ENCODE assay signal across 26 cellular contexts in genomic region chr19:10109528-10109927, GRCh38. TPM values are rescaled to one million over a fixed set of nuclear protein-coding genes. Genes with fewer than 3 reads are reported as not detected.
DNase-seq lines count a peak whose midpoint lies in the region; ATAC-seq and TF ChIP-seq lines count a peak whose summit lies in the region.
"Had no signal": no experiment of that assay in that cellular context is flagged by ENCODE, and none has a peak within 500 bp of the region (broad histone marks: within the 10 kb centered on the region; RNA-seq: fewer than 3 reads in every experiment).

No MANE protein-coding gene starts in this region.

- H3K27ac ChIP-seq in left lung, result no peak overlapping the region
- H3K27ac ChIP-seq: psoas muscle, tibial artery, VCaP had no signal

- no peaks in the 10 kb centered on the region for H3K27me3 ChIP-seq in left lung
- H3K27me3 ChIP-seq: tibial artery had no signal

- H3K36me3 ChIP-seq in left lung, result peaks cover 0 to 64% of the 10 kb centered on the region in 2 donors

- no peak overlapping the region for H3K4me3 Mint-ChIP-seq in activated B cell treated with CpG ODN at 0.5 μM for 24 hours
- H3K4me3 Mint-ChIP-seq in central memory CD8-positive, alpha-beta T cell, result peak overlapping the region; percentile 85
- peak overlapping the region; percentile 91 for H3K4me3 Mint-ChIP-seq in stimulated activated effector memory CD8-positive, alpha-beta T cell treated with anti-CD3 and anti-CD28 coated beads, Interleukin-12 subunit alpha, Interleukin-12 subunit beta, amount 100 ng/mL, for 72 hours
- H3K4me3 Mint-ChIP-seq: CD8-positive, alpha-beta T cell; H9 had no signal

- no peak for DNase-seq in activated naive CD4-positive, alpha-beta T cell treated with anti-CD3 and anti-CD28 coated beads, Interleukin-2, amount 50 U/mL, for 72 hours (ENCODE audit: low spot score in 2 of 2)
- DNase-seq in activated naive CD4-positive, alpha-beta T cell (lab: John Stamatoyannopoulos, UW), result no peak
- DNase-seq in activated B cell treated with CpG ODN at 0.5 μM for 24 hours (no peak), left lung (no peak), NCI-H82 (lab: John Stamatoyannopoulos, UW) (no peak)
- DNase-seq in central memory CD8-positive, alpha-beta T cell (ENCODE audit: low spot score in 2 of 2), result no peak
- no peak for DNase-seq in stimulated activated effector memory CD8-positive, alpha-beta T cell treated with anti-CD3 and anti-CD28 coated beads, Interleukin-12 subunit alpha, Interleukin-12 subunit beta, amount 100 ng/mL, for 72 hours (ENCODE audit: low spot score in 2 of 2)
- DNase-seq: activated CD4-positive, alpha-beta T cell treated with anti-CD3 and anti-CD28 coated beads, Interleukin-2, amount 50 U/mL, for 48 hours; anterior cingulate cortex; caudate nucleus; CD8-positive, alpha-beta T cell; H9; head of caudate nucleus; IMR-90; left cardiac atrium; mesendoderm; naive thymus-derived CD4-positive, alpha-beta T cell; NCI-H1436 treated with DMSO at 0.1 percent for 48 hours; NCI-H524; stimulated activated CD4-positive, alpha-beta T cell treated with anti-CD3 and anti-CD28 coated beads, Interleukin-1b, Interleukin-23, amount 100 ng/mL, for 48 hours; stimulated activated naive CD4-positive, alpha-beta T cell; tibial artery had no signal

- intact Hi-C loops in activated B cell treated with CpG ODN at 0.5 μM for 24 hours (cut with micrococcal nuclease), result loop anchor here (10.0 kb wide), 3 partner anchors 85 to 765 kb away; partner anchors contain the start of genes CARM1, DNMT1 and PDE4A
- intact Hi-C loops in left lung (cut with DNase I), result no loop called here

- no peaks in the 10 kb centered on the region for H3K9me3 ChIP-seq in left lung
- H3K9me3 ChIP-seq: psoas muscle, tibial artery had no signal

- TF ChIP-seq CTCF in activated B cell treated with CpG ODN at 0.5 μM for 24 hours (IDR thresholded peaks at IDR 0.05) (no peak), left lung (IDR thresholded peaks at IDR 0.05) (no peak)

- H3K9me3 Mint-ChIP-seq in activated naive CD4-positive, alpha-beta T cell treated with anti-CD3 and anti-CD28 coated beads, Interleukin-2, amount 50 U/mL, for 72 hours, result no peaks in the 10 kb centered on the region
- no peaks in the 10 kb centered on the region for H3K9me3 Mint-ChIP-seq in activated B cell treated with CpG ODN at 0.5 μM for 24 hours
- no peaks in the 10 kb centered on the region for H3K9me3 Mint-ChIP-seq in central memory CD8-positive, alpha-beta T cell
- H3K9me3 Mint-ChIP-seq in stimulated activated effector memory CD8-positive, alpha-beta T cell treated with anti-CD3 and anti-CD28 coated beads, Interleukin-12 subunit alpha, Interleukin-12 subunit beta, amount 100 ng/mL, for 72 hours, result no peaks in the 10 kb centered on the region
- H3K9me3 Mint-ChIP-seq: CD8-positive, alpha-beta T cell; H9 had no signal

- H3K27ac Mint-ChIP-seq in activated naive CD4-positive, alpha-beta T cell treated with anti-CD3 and anti-CD28 coated beads, Interleukin-2, amount 50 U/mL, for 72 hours, result peak overlapping the region; percentile 85 to 93
- H3K27ac Mint-ChIP-seq in activated B cell treated with CpG ODN at 0.5 μM for 24 hours, result peak overlapping the region; percentile 35
- peak overlapping the region; percentile 99 for H3K27ac Mint-ChIP-seq in central memory CD8-positive, alpha-beta T cell (ENCODE audit: low read depth)
- H3K27ac Mint-ChIP-seq in stimulated activated effector memory CD8-positive, alpha-beta T cell treated with anti-CD3 and anti-CD28 coated beads, Interleukin-12 subunit alpha, Interleukin-12 subunit beta, amount 100 ng/mL, for 72 hours, result peak overlapping the region; percentile 94
- H3K27ac Mint-ChIP-seq: CD8-positive, alpha-beta T cell; H9 had no signal

- H3K27me3 Mint-ChIP-seq in activated B cell treated with CpG ODN at 0.5 μM for 24 hours, result no peaks in the 10 kb centered on the region
- H3K27me3 Mint-ChIP-seq in central memory CD8-positive, alpha-beta T cell, result no peaks in the 10 kb centered on the region
- H3K27me3 Mint-ChIP-seq: naive thymus-derived CD4-positive, alpha-beta T cell had no signal

- peaks cover 33 to 56% of the 10 kb centered on the region in 2 donors for H3K36me3 Mint-ChIP-seq in activated naive CD4-positive, alpha-beta T cell treated with anti-CD3 and anti-CD28 coated beads, Interleukin-2, amount 50 U/mL, for 72 hours
- peaks cover 51% of the 10 kb centered on the region for H3K36me3 Mint-ChIP-seq in activated B cell treated with CpG ODN at 0.5 μM for 24 hours (ENCODE audit: low read depth)
- peaks cover 86% of the 10 kb centered on the region for H3K36me3 Mint-ChIP-seq in central memory CD8-positive, alpha-beta T cell (ENCODE audit: insufficient read depth)
- H3K36me3 Mint-ChIP-seq in stimulated activated effector memory CD8-positive, alpha-beta T cell treated with anti-CD3 and anti-CD28 coated beads, Interleukin-12 subunit alpha, Interleukin-12 subunit beta, amount 100 ng/mL, for 72 hours, result peaks cover 100% of the 10 kb centered on the region

- POLR2A ChIA-PET in activated B cell treated with CpG ODN at 0.5 μM for 24 hours (lab: Charles Lee), result interaction anchor here (6.0 to 10.3 kb wide), 2 partner anchors 10 to 14 kb away, joined by 64 to 297 read pairs; partner anchors contain the start of gene ANGPTL6

- no peak overlapping the region for H3K4me3 ChIP-seq in left lung
- H3K4me3 ChIP-seq: psoas muscle, tibial artery had no signal

- CTCF ChIA-PET in activated B cell treated with CpG ODN at 0.5 μM for 24 hours (lab: Charles Lee), result interaction anchor here (0.7 to 1.3 kb wide), 3 partner anchors 9 to 279 kb away, joined by 3 to 4 read pairs (median 3); no protein-coding TSS in a partner anchor

- H3K4me1 Mint-ChIP-seq in activated B cell treated with CpG ODN at 0.5 μM for 24 hours, result peaks cover 71% of the 10 kb centered on the region
- peaks cover 64% of the 10 kb centered on the region for H3K4me1 Mint-ChIP-seq in central memory CD8-positive, alpha-beta T cell
- H3K4me1 Mint-ChIP-seq in stimulated activated effector memory CD8-positive, alpha-beta T cell treated with anti-CD3 and anti-CD28 coated beads, Interleukin-12 subunit alpha, Interleukin-12 subunit beta, amount 100 ng/mL, for 72 hours, result peaks cover 82% of the 10 kb centered on the region

- no peak for ATAC-seq in activated naive CD4-positive, alpha-beta T cell treated with anti-CD3 and anti-CD28 coated beads, Interleukin-2, amount 50 U/mL, for 72 hours
- ATAC-seq in activated B cell treated with CpG ODN at 0.5 μM for 24 hours (ENCODE audit: low read depth) (no peak), GM19351 (IDR thresholded peaks at IDR 0.05; ENCODE audit: unreplicated experiment) (no peak), left lung (no peak)
- no peak for ATAC-seq in central memory CD8-positive, alpha-beta T cell (replicated peaks; ENCODE audit: extremely low read depth, poor library complexity, severe bottlenecking)
- ATAC-seq in stimulated activated effector memory CD8-positive, alpha-beta T cell treated with anti-CD3 and anti-CD28 coated beads, Interleukin-12 subunit alpha, Interleukin-12 subunit beta, amount 100 ng/mL, for 72 hours, result no peak
- ATAC-seq: CD8-positive, alpha-beta T cell; left cardiac atrium; naive thymus-derived CD4-positive, alpha-beta T cell; psoas muscle had no signal

- H3K4me1 ChIP-seq in left lung, result peaks cover 11 to 78% of the 10 kb centered on the region in 2 donors

RNA-seq across cellular contexts. Expression of gene P2RY11, which starts 2.0 kb away (rescaled TPM):
- total RNA-seq in activated naive CD4-positive, alpha-beta T cell treated with anti-CD3 and anti-CD28 coated beads, Interleukin-2, amount 50 U/mL, for 72 hours, result 100 to 1,000 TPM in 1 of 2 donors, 10 to 100 TPM in 1; 18.1 to 101 TPM
- total RNA-seq in activated B cell treated with CpG ODN at 0.5 μM for 24 hours, result 33.1 and 42.6 TPM in 2 replicates
- total RNA-seq in left lung, result 10 to 100 TPM in 1 of 2 donors, 1 to 10 TPM in 1; 8.4 to 24.4 TPM

RNA-seq across cellular contexts. Expression of gene PPAN, which starts 3.4 kb away (rescaled TPM):
- 100 to 1,000 TPM in 1 of 2 donors, 10 to 100 TPM in 1; 52.7 to 209 TPM for total RNA-seq in activated naive CD4-positive, alpha-beta T cell treated with anti-CD3 and anti-CD28 coated beads, Interleukin-2, amount 50 U/mL, for 72 hours
- total RNA-seq in activated B cell treated with CpG ODN at 0.5 μM for 24 hours (107 and 119 TPM in 2 replicates), left lung (10 to 100 TPM; 23.4 to 49.8 TPM)

RNA-seq across cellular contexts. Expression of gene ANGPTL6, which starts 7.0 kb away (rescaled TPM):
- 10 to 100 TPM in 1 of 2 donors, 1 to 10 TPM in 1; 9.1 to 17.1 TPM for total RNA-seq in activated naive CD4-positive, alpha-beta T cell treated with anti-CD3 and anti-CD28 coated beads, Interleukin-2, amount 50 U/mL, for 72 hours
- total RNA-seq in activated B cell treated with CpG ODN at 0.5 μM for 24 hours (16.4 and 18.4 TPM in 2 replicates), left lung (under 1 TPM; 0.38 to 0.68 TPM)
- total RNA-seq: IMR-90, M059J, psoas muscle had no signal

RNA-seq across cellular contexts. Expression of gene EIF3G, which starts 10.2 kb away (rescaled TPM):
- total RNA-seq in activated naive CD4-positive, alpha-beta T cell treated with anti-CD3 and anti-CD28 coated beads, Interleukin-2, amount 50 U/mL, for 72 hours, result 100 to 1,000 TPM; 223 to 292 TPM
- total RNA-seq in activated B cell treated with CpG ODN at 0.5 μM for 24 hours, result 332 and 371 TPM in 2 replicates
- 100 to 1,000 TPM; 162 to 166 TPM for total RNA-seq in left lung

RNA-seq across cellular contexts. Expression of gene SHFL, which starts 23.4 kb away (rescaled TPM):
- total RNA-seq in activated naive CD4-positive, alpha-beta T cell treated with anti-CD3 and anti-CD28 coated beads, Interleukin-2, amount 50 U/mL, for 72 hours, result 10 to 100 TPM; 56.5 to 76.1 TPM
- 61.3 and 61.4 TPM in 2 replicates for total RNA-seq in activated B cell treated with CpG ODN at 0.5 μM for 24 hours
- total RNA-seq in left lung, result 10 to 100 TPM; 30.9 to 38.8 TPM

Comparison
In these comparisons a context has a peak if more than half of its experiments do, and no peak if none do; other contexts are left out.
1. H3K27ac Mint-ChIP-seq: peak in every context shown above with its lines; median percentile 99 in central memory CD8-positive, alpha-beta T cell; 94 in stimulated activated effector memory CD8-positive, alpha-beta T cell treated with anti-CD3 and anti-CD28 coated beads, Interleukin-12 subunit alpha, Interleukin-12 subunit beta, amount 100 ng/mL, for 72 hours; 89 in activated naive CD4-positive, alpha-beta T cell treated with anti-CD3 and anti-CD28 coated beads, Interleukin-2, amount 50 U/mL, for 72 hours; 35 in activated B cell treated with CpG ODN at 0.5 μM for 24 hours.
2. RNA of gene ANGPTL6, which starts 7.0 kb away (total RNA-seq): 16.4 to 18.4 TPM in activated B cell treated with CpG ODN at 0.5 μM for 24 hours and 9.1 to 17.1 TPM in activated naive CD4-positive, alpha-beta T cell treated with anti-CD3 and anti-CD28 coated beads, Interleukin-2, amount 50 U/mL, for 72 hours; 0.38 to 0.68 TPM in left lung; every median in the first group is over 4 times any median in the second.